Comparison of ENCODE assay signal across 24 cellular contexts in genomic region chr5:137741718-137742117, GRCh38. TPM values are rescaled to one million over a fixed set of nuclear protein-coding genes. Genes with fewer than 3 reads are reported as not detected.
DNase-seq lines count a peak whose midpoint lies in the region; ATAC-seq and TF ChIP-seq lines count a peak whose summit lies in the region.
"Had no signal": no experiment of that assay in that cellular context is flagged by ENCODE, and none has a peak within 500 bp of the region (broad histone marks: within the 10 kb centered on the region; RNA-seq: fewer than 3 reads in every experiment).

No MANE protein-coding gene starts in this region.

- DNase-seq in DMS153 (lab: John Stamatoyannopoulos, UW) (peak; percentile 66), DMS153 treated with DMSO at 0.1 percent for 48 hours (lab: John Stamatoyannopoulos, UW; ENCODE audit: unreplicated experiment) (no peak), NCI-H187 treated with DMSO at 0.1 percent for 48 hours (lab: John Stamatoyannopoulos, UW) (peak; percentile 83), NCI-H345 treated with DMSO at 0.1 percent for 48 hours (lab: John Stamatoyannopoulos, UW; ENCODE audit: unreplicated experiment) (peak; percentile 97), progenitor cell of endocrine pancreas (ENCODE audit: low spot score, unreplicated experiment) (no peak), BE2C (no peak)
- DNase-seq: activated CD4-positive, alpha-beta T cell treated with anti-CD3 and anti-CD28 coated beads, Interleukin-2, amount 50 U/mL, for 48 hours; activated CD4-positive, CD25-positive, alpha-beta regulatory T cell treated with anti-CD3 and anti-CD28 coated beads, Interleukin-2, amount 50 U/mL, for 72 hours; activated naive CD8-positive, alpha-beta T cell treated with anti-CD3 and anti-CD28 coated beads, Interleukin-2, amount 50 U/mL, for 24 hours; activated T-cell treated with anti-CD3 and anti-CD28 coated beads, Interleukin-2, amount 50 U/mL, for 72 hours; Caco-2; hippocampal formation; KG1; left cardiac atrium; NCI-H1930; NCI-H510A; SHP77; stimulated activated naive B cell treated with anti-CD40 and anti-IgM and Interleukin-4, amounts not matched to agents 10 μg/mL and 1 μg/mL and 100 μg/mL, for 72 hours; upper lobe of right lung had no signal

- no peaks in the 10 kb centered on the region for H3K9me3 ChIP-seq in BE2C
- H3K9me3 ChIP-seq: Caco-2, upper lobe of right lung had no signal

- H3K4me3 Mint-ChIP-seq in progenitor cell of endocrine pancreas (ENCODE audit: low read depth) = no peak overlapping the region
- H3K4me3 Mint-ChIP-seq: activated naive CD8-positive, alpha-beta T cell treated with anti-CD3 and anti-CD28 coated beads, Interleukin-2, amount 50 U/mL, for 24 hours; activated T-cell treated with anti-CD3 and anti-CD28 coated beads, Interleukin-2, amount 50 U/mL, for 72 hours; natural killer cell treated with Interleukin-12 subunit alpha and Interleukin-12 subunit beta and Interleukin-15 and Interleukin-18, amount 100 ng/mL, for 72 hours; stimulated activated naive B cell treated with anti-CD40 and anti-IgM and Interleukin-4, amounts not matched to agents 10 μg/mL and 1 μg/mL and 100 μg/mL, for 72 hours had no signal

- no peaks in the 10 kb centered on the region for H3K9me3 Mint-ChIP-seq in progenitor cell of endocrine pancreas (ENCODE audit: low read depth)

- no peaks in the 10 kb centered on the region for H3K27me3 ChIP-seq in BE2C
- H3K27me3 ChIP-seq: cardiac muscle cell, upper lobe of right lung had no signal

- H3K27ac Mint-ChIP-seq in progenitor cell of endocrine pancreas = peak overlapping the region; percentile 93
- H3K27ac Mint-ChIP-seq: activated naive CD8-positive, alpha-beta T cell treated with anti-CD3 and anti-CD28 coated beads, Interleukin-2, amount 50 U/mL, for 24 hours; activated T-cell treated with anti-CD3 and anti-CD28 coated beads, Interleukin-2, amount 50 U/mL, for 72 hours; natural killer cell treated with Interleukin-12 subunit alpha and Interleukin-12 subunit beta and Interleukin-15 and Interleukin-18, amount 100 ng/mL, for 72 hours; stimulated activated naive B cell treated with anti-CD40 and anti-IgM and Interleukin-4, amounts not matched to agents 10 μg/mL and 1 μg/mL and 100 μg/mL, for 72 hours had no signal

- H3K36me3 Mint-ChIP-seq in progenitor cell of endocrine pancreas (ENCODE audit: insufficient read depth) = no peaks in the 10 kb centered on the region
- H3K36me3 Mint-ChIP-seq: natural killer cell treated with Interleukin-12 subunit alpha and Interleukin-12 subunit beta and Interleukin-15 and Interleukin-18, amount 100 ng/mL, for 72 hours had no signal

- no peak for TF ChIP-seq CTCF in progenitor cell of endocrine pancreas (IDR thresholded peaks at IDR 0.05; ENCODE audit: unreplicated experiment)
- no peak for TF ChIP-seq CTCF in BE2C (IDR thresholded peaks at IDR 0.05; ENCODE audit: low read depth, low read length)

- H3K27me3 Mint-ChIP-seq in progenitor cell of endocrine pancreas = no peaks in the 10 kb centered on the region
- H3K27me3 Mint-ChIP-seq: activated naive CD8-positive, alpha-beta T cell treated with anti-CD3 and anti-CD28 coated beads, Interleukin-2, amount 50 U/mL, for 24 hours; stimulated activated naive B cell treated with anti-CD40 and anti-IgM and Interleukin-4, amounts not matched to agents 10 μg/mL and 1 μg/mL and 100 μg/mL, for 72 hours had no signal

- H3K4me1 Mint-ChIP-seq in progenitor cell of endocrine pancreas (ENCODE audit: low read depth) = peaks cover 20% of the 10 kb centered on the region

- no peaks in the 10 kb centered on the region for H3K36me3 ChIP-seq in BE2C
- H3K36me3 ChIP-seq: cardiac muscle cell, upper lobe of right lung had no signal

- ATAC-seq in GM18873 (IDR thresholded peaks at IDR 0.05; ENCODE audit: low FRiP score, unreplicated experiment) (no peak), GM19395 (IDR thresholded peaks at IDR 0.05; ENCODE audit: unreplicated experiment) (no peak)
- ATAC-seq: activated naive CD8-positive, alpha-beta T cell treated with anti-CD3 and anti-CD28 coated beads, Interleukin-2, amount 50 U/mL, for 24 hours; activated T-cell treated with anti-CD3 and anti-CD28 coated beads, Interleukin-2, amount 50 U/mL, for 72 hours; left cardiac atrium; natural killer cell treated with Interleukin-12 subunit alpha and Interleukin-12 subunit beta and Interleukin-15 and Interleukin-18, amount 100 ng/mL, for 72 hours; Panc1; stimulated activated naive B cell treated with anti-CD40 and anti-IgM and Interleukin-4, amounts not matched to agents 10 μg/mL and 1 μg/mL and 100 μg/mL, for 72 hours; upper lobe of right lung had no signal

- no peaks in the 10 kb centered on the region for H3K4me1 ChIP-seq in BE2C

- H3K4me3 ChIP-seq in BE2C (ENCODE audit: low read depth, low read length) = no peak overlapping the region
- H3K4me3 ChIP-seq: cardiac muscle cell, upper lobe of right lung had no signal

RNA-seq across cellular contexts. Expression of gene KLHL3, which starts 5.8 kb away (rescaled TPM):
- total RNA-seq in progenitor cell of endocrine pancreas = 32.1 and 34.7 TPM in 2 replicates
- 2.5 TPM for polyA plus RNA-seq in BE2C (2012; ENCODE audit: insufficient read depth, insufficient read length, low read depth)

RNA-seq across cellular contexts. Expression of gene HNRNPA0, which starts 12.4 kb away (rescaled TPM):
- 81.0 and 82.6 TPM in 2 replicates for total RNA-seq in progenitor cell of endocrine pancreas
- 55.4 TPM for polyA plus RNA-seq in BE2C (2012; ENCODE audit: insufficient read depth, insufficient read length, low read depth)

Comparison
In these comparisons a context has a peak if more than half of its experiments do, and no peak if none do; other contexts are left out.
1. DNase-seq: peak in DMS153 (single experiment), NCI-H187 treated with DMSO at 0.1 percent for 48 hours (single experiment) and NCI-H345 treated with DMSO at 0.1 percent for 48 hours (single experiment); none in DMS153 treated with DMSO at 0.1 percent for 48 hours (single experiment), progenitor cell of endocrine pancreas (single experiment) and BE2C (single experiment).